1 cellular context compared by ENCODE assay signal in genomic region chr17:80290199-80290598, GRCh38.
TF ChIP-seq lines count a peak whose summit lies in the region.

No MANE protein-coding gene starts in this region.

TF ChIP-seq in H1, 55 proteins besides CTCF, POLR2A, EP300 and RAD21 (continued from another document):
- no peak for TF ChIP-seq HDAC2 (IDR thresholded peaks at IDR 0.05; ENCODE audit: borderline replicate concordance in 1 of 2, low read depth in 2 of 2, low read length in 2 of 2)
- no peak for TF ChIP-seq SUZ12 (IDR thresholded peaks at IDR 0.05; ENCODE audit: low read length)
- no peak for TF ChIP-seq CEBPB (IDR thresholded peaks at IDR 0.05; ENCODE audit: low read depth, low read length)
- TF ChIP-seq, protein P1, sequence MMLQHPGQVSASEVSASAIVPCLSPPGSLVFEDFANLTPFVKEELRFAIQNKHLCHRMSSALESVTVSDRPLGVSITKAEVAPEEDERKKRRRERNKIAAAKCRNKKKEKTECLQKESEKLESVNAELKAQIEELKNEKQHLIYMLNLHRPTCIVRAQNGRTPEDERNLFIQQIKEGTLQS (IDR thresholded peaks at IDR 0.05; ENCODE audit: insufficient read depth, low read depth, low read length) = no peak
- no peak for TF ChIP-seq EZH2 (IDR thresholded peaks at IDR 0.05; ENCODE audit: low read depth, low read length, severe bottlenecking)
- TF ChIP-seq JUN (IDR thresholded peaks at IDR 0.05; ENCODE audit: low read depth, low read length) = no peak
